22 cellular contexts compared by ENCODE assay signal in genomic region chr7:13832346-13832745, GRCh38.
DNase-seq lines count a peak whose midpoint lies in the region; ATAC-seq, FAIRE-seq and TF ChIP-seq lines count a peak whose summit lies in the region.
"Had no signal": no experiment of that assay in that cellular context is flagged by ENCODE, and none has a peak within 500 bp of the region (broad histone marks: within the 10 kb centered on the region; RNA-seq: fewer than 3 reads in every experiment).

No MANE protein-coding gene starts in this region.

- intact Hi-C loops in kidney (cut with DNase I) (no loop called here), left lung (cut with DNase I) (no loop called here)

- no peaks in the 10 kb centered on the region for H3K9me3 ChIP-seq in kidney (ENCODE audit: control insufficient read depth in 1 of 2, low read length in 2 of 2)
- no peaks in the 10 kb centered on the region for H3K9me3 ChIP-seq in left lung
- H3K9me3 ChIP-seq: MG63, SJCRH30 had no signal

- H3K27ac ChIP-seq in kidney (ENCODE audit: low read depth in 2 of 2, low read length in 2 of 2) (no peak overlapping the region), left lung (no peak overlapping the region)
- H3K27ac ChIP-seq: SJCRH30 had no signal

- FAIRE-seq in A204.1 (lab: Jason Lieb, UNC) (peak; percentile 25), colon (lab: Jason Lieb, UNC) (peak; percentile 75), kidney (lab: Jason Lieb, UNC) (peak; percentile 39)

- H3K9ac ChIP-seq in kidney (ENCODE audit: low read length in 2 of 2): no peak overlapping the region

- H3K4me1 ChIP-seq in kidney (ENCODE audit: control insufficient read depth in 1 of 2, insufficient read depth in 1 of 2, low read depth in 1 of 2, low read length in 2 of 2): no peaks in the 10 kb centered on the region
- H3K4me1 ChIP-seq in left lung: no peaks in the 10 kb centered on the region

- H3K27me3 ChIP-seq in left lung: no peaks in the 10 kb centered on the region
- H3K27me3 ChIP-seq: MG63, SJCRH30 had no signal

- H3K36me3 ChIP-seq in kidney (ENCODE audit: control insufficient read depth in 1 of 2, insufficient read depth in 2 of 2, low read length in 2 of 2) (no peaks in the 10 kb centered on the region), left lung (no peaks in the 10 kb centered on the region)
- H3K36me3 ChIP-seq: MG63, SJCRH30 had no signal

- no peak overlapping the region for H3K4me3 ChIP-seq in kidney (ENCODE audit: low read length in 2 of 2)
- H3K4me3 ChIP-seq in left lung: no peak overlapping the region
- H3K4me3 ChIP-seq: MG63, SJCRH30 had no signal

- TF ChIP-seq CTCF in kidney (IDR thresholded peaks at IDR 0.05; ENCODE audit: borderline replicate concordance, extremely low read depth, insufficient read depth) (no peak), left lung (IDR thresholded peaks at IDR 0.05) (no peak)

- DNase-seq in NCI-H226 (peak; percentile 49), kidney (no peak), DMS114 treated with DMSO at 0.1 percent for 48 hours (lab: John Stamatoyannopoulos, UW; ENCODE audit: unreplicated experiment) (no peak), NCI-H2227 treated with DMSO at 0.1 percent for 48 hours (lab: John Stamatoyannopoulos, UW) (no peak), left lung (no peak)
- DNase-seq: 8988T; AML-193; C1 segment of cervical spinal cord; Calu3; CD8-positive, alpha-beta memory T cell; DMS53; H7; HFFc6; Kasumi-1; MG63; NCI-H1048; NCI-H1417 treated with DMSO at 0.1 percent for 48 hours; NCI-H187; NCI-H748 treated with DMSO at 0.1 percent for 48 hours; SJCRH30 had no signal

- ATAC-seq in left lung: no peak
